ENCODE assay signal across 25 cellular contexts in the genomic region with DNA sequence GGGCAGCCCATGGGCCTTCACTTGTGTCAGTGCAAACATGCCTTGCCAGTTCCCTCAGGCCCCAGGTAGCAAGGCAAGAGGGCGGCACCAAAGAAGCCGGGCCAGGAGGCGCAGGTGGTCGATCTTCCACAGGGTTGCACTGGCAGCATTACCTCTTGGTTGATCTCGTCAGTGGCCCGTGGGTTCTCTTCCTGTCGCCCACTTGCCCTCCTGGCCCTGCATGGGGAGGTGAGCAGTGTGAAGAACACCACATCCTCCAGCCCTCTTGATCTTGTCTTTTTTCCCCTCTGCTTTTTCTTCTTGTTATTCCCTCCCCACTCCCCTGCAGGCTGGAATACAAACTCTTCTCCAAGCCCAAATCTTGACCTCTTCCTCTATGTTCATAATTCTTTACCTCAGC. TPM values are rescaled to one million over a fixed set of nuclear protein-coding genes. Genes with fewer than 3 reads are reported as not detected.
"Had no signal": no experiment of that assay in that cellular context is flagged by ENCODE, and none has a peak within 500 bp of the region (broad histone marks: within the 10 kb centered on the region; RNA-seq: fewer than 3 reads in every experiment).

No MANE protein-coding gene starts in this region.

- H3K36me3 ChIP-seq: colonic mucosa, gastroesophageal sphincter, heart left ventricle, upper lobe of left lung had no signal

- H3K4me1 Mint-ChIP-seq: activated B cell treated with CpG ODN at 0.5 μM for 24 hours; brain; stimulated activated memory B cell treated with anti-CD40 and anti-IgM and Interleukin-4, amounts not matched to agents 10 μg/mL and 1 μg/mL and 100 μg/mL, for 72 hours had no signal

- H3K36me3 Mint-ChIP-seq: brain; stimulated activated memory B cell treated with anti-CD40 and anti-IgM and Interleukin-4, amounts not matched to agents 10 μg/mL and 1 μg/mL and 100 μg/mL, for 72 hours had no signal

- H3K9me3 ChIP-seq: colonic mucosa, heart left ventricle, testis, upper lobe of left lung had no signal

- H3K27ac Mint-ChIP-seq: activated B cell treated with CpG ODN at 0.5 μM for 24 hours; activated naive CD8-positive, alpha-beta T cell treated with anti-CD3 and anti-CD28 coated beads, Interleukin-2, amount 50 U/mL, for 24 hours; activated T-helper 2 cell treated with anti-CD3 and anti-CD28 coated beads, Interferon-gamma antibody, Interleukin-2, Interleukin-4, amounts not matched to agents 10 μg/mL and 5 μg/mL and 100 μg/mL, durations not matched to agents 14 hours and 24 hours and 36 hours; brain; stimulated activated memory B cell treated with anti-CD40 and anti-IgM and Interleukin-4, amounts not matched to agents 10 μg/mL and 1 μg/mL and 100 μg/mL, for 72 hours had no signal

- H3K27me3 ChIP-seq: colonic mucosa, testis, upper lobe of left lung had no signal

- H3K4me3 ChIP-seq: colonic mucosa, gastroesophageal sphincter, heart left ventricle, smooth muscle cell, testis, upper lobe of left lung had no signal

- H3K27ac ChIP-seq: colonic mucosa, gastroesophageal sphincter, heart left ventricle, testis, upper lobe of left lung had no signal

- H3K9me3 Mint-ChIP-seq: activated B cell treated with CpG ODN at 0.5 μM for 24 hours; activated naive CD8-positive, alpha-beta T cell treated with anti-CD3 and anti-CD28 coated beads, Interleukin-2, amount 50 U/mL, for 24 hours; activated T-helper 2 cell treated with anti-CD3 and anti-CD28 coated beads, Interferon-gamma antibody, Interleukin-2, Interleukin-4, amounts not matched to agents 10 μg/mL and 5 μg/mL and 100 μg/mL, durations not matched to agents 14 hours and 24 hours and 36 hours; stimulated activated memory B cell treated with anti-CD40 and anti-IgM and Interleukin-4, amounts not matched to agents 10 μg/mL and 1 μg/mL and 100 μg/mL, for 72 hours had no signal

- ATAC-seq: activated naive CD8-positive, alpha-beta T cell treated with anti-CD3 and anti-CD28 coated beads, Interleukin-2, amount 50 U/mL, for 24 hours; gastroesophageal sphincter; heart left ventricle; left ventricle myocardium superior; sciatic nerve; SK-N-SH treated with all-trans-retinoic acid at 6 μM for 48 hours; stimulated activated memory B cell treated with anti-CD40 and anti-IgM and Interleukin-4, amounts not matched to agents 10 μg/mL and 1 μg/mL and 100 μg/mL, for 72 hours had no signal

- DNase-seq: activated B cell treated with CpG ODN at 0.5 μM for 24 hours; activated CD4-positive, alpha-beta T cell treated with anti-CD3 and anti-CD28 coated beads, Interleukin-2, amount 50 U/mL, for 1 hour; activated naive CD4-positive, alpha-beta T cell treated with Interleukin-2 at 50 U/mL for 16 hours; activated naive CD8-positive, alpha-beta T cell treated with anti-CD3 and anti-CD28 coated beads, Interleukin-2, amount 50 U/mL, for 24 hours; activated T-cell treated with anti-CD3 and anti-CD28 coated beads, Interleukin-2, amount 50 U/mL, for 1 hour; anterior cingulate cortex; caudate nucleus; colonic mucosa; heart left ventricle; kidney glomerular epithelial cell; left ventricle myocardium superior; stimulated activated CD4-positive, alpha-beta T cell treated with anti-CD3 and anti-CD28 coated beads, Interleukin-4, amount 100 ng/mL, for 24 hours; T-helper 1 cell; T-helper 9 cell; testis had no signal

- H3K4me1 ChIP-seq: colonic mucosa, gastroesophageal sphincter, heart left ventricle, testis, upper lobe of left lung had no signal

- H3K4me2 ChIP-seq: smooth muscle cell had no signal

- FAIRE-seq: endometrium had no signal

- H3K4me3 Mint-ChIP-seq: activated B cell treated with CpG ODN at 0.5 μM for 24 hours; activated naive CD8-positive, alpha-beta T cell treated with anti-CD3 and anti-CD28 coated beads, Interleukin-2, amount 50 U/mL, for 24 hours; brain; stimulated activated memory B cell treated with anti-CD40 and anti-IgM and Interleukin-4, amounts not matched to agents 10 μg/mL and 1 μg/mL and 100 μg/mL, for 72 hours had no signal

RNA-seq across cellular contexts. Expression of a gene that starts 3.0 kb away (rescaled TPM):
- total RNA-seq: activated B cell treated with CpG ODN at 0.5 μM for 24 hours; activated T-helper 2 cell treated with anti-CD3 and anti-CD28 coated beads, Interferon-gamma antibody, Interleukin-2, Interleukin-4, amounts not matched to agents 10 μg/mL and 5 μg/mL and 100 μg/mL, durations not matched to agents 14 hours and 24 hours and 36 hours; colonic mucosa; gastroesophageal sphincter; heart left ventricle; left ventricle myocardium superior; sciatic nerve; smooth muscle cell; testis; upper lobe of left lung had no signal
- polyA plus RNA-seq: heart left ventricle, smooth muscle cell had no signal

RNA-seq across cellular contexts. Expression of a gene that starts 16.2 kb away (rescaled TPM):
- total RNA-seq: activated B cell treated with CpG ODN at 0.5 μM for 24 hours; activated T-helper 2 cell treated with anti-CD3 and anti-CD28 coated beads, Interferon-gamma antibody, Interleukin-2, Interleukin-4, amounts not matched to agents 10 μg/mL and 5 μg/mL and 100 μg/mL, durations not matched to agents 14 hours and 24 hours and 36 hours; colonic mucosa; gastroesophageal sphincter; heart left ventricle; left ventricle myocardium superior; sciatic nerve; smooth muscle cell; upper lobe of left lung had no signal
- polyA plus RNA-seq: heart left ventricle, smooth muscle cell had no signal

RNA-seq across cellular contexts. Expression of a gene that starts 35.3 kb away (rescaled TPM):
- total RNA-seq: activated B cell treated with CpG ODN at 0.5 μM for 24 hours; activated T-helper 2 cell treated with anti-CD3 and anti-CD28 coated beads, Interferon-gamma antibody, Interleukin-2, Interleukin-4, amounts not matched to agents 10 μg/mL and 5 μg/mL and 100 μg/mL, durations not matched to agents 14 hours and 24 hours and 36 hours; colonic mucosa; gastroesophageal sphincter; heart left ventricle; left ventricle myocardium superior; sciatic nerve; smooth muscle cell; upper lobe of left lung had no signal
- polyA plus RNA-seq: esophagus, heart left ventricle, smooth muscle cell had no signal
